In the genomic region with DNA sequence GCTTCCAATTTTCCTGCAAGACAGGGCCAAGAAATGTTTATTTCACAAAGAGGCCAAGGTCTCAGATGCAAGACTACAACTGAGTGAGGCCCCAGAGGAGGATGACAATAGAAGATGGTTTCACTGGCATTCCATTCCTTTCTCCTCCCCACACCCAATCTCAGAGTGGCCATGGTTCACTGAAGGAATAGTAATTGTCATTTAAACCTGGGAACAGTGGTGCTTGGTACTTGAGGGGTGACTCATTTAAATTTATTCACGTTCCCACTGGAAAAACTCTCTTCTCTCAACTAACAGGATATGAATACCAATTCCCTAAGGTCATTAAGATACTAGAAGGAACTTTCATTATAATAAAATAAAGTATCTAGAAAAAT, we compare ENCODE assay signal across 9 cellular contexts. TPM values are rescaled to one million over a fixed set of nuclear protein-coding genes. Genes with fewer than 3 reads are reported as not detected.
DNase-seq lines count a peak whose midpoint lies in the region; ATAC-seq and TF ChIP-seq lines count a peak whose summit lies in the region.
"Had no signal": no experiment of that assay in that cellular context is flagged by ENCODE, and none has a peak within 500 bp of the region (broad histone marks: within the 10 kb centered on the region; RNA-seq: fewer than 3 reads in every experiment).

No MANE protein-coding gene starts in this region.

- ATAC-seq in HG03196 (IDR thresholded peaks at IDR 0.05; ENCODE audit: unreplicated experiment) (no peak), GM18519 (IDR thresholded peaks at IDR 0.05; ENCODE audit: low FRiP score, unreplicated experiment) (no peak)

- no peak overlapping the region for H3K9ac ChIP-seq in SK-N-MC (ENCODE audit: insufficient read length)

- no peaks in the 10 kb centered on the region for H3K36me3 ChIP-seq in SK-N-MC (ENCODE audit: insufficient read depth, low read length)

- peak overlapping the region; percentile 78 for H3K27ac ChIP-seq in SK-N-MC

- DNase-seq in Daoy (ENCODE audit: low read depth) (peak; percentile 69), SK-N-MC (ENCODE audit: low read depth, low spot score) (no peak), fibroblast of the aortic adventitia (ENCODE audit: low read depth) (peak; percentile 58), renal cortical epithelial cell (ENCODE audit: low read depth) (peak; percentile 95), NCI-H2171 (lab: John Stamatoyannopoulos, UW) (no peak), NCI-H1436 (lab: John Stamatoyannopoulos, UW) (no peak)
- DNase-seq: MM.1S had no signal

- H3K9me3 ChIP-seq in SK-N-MC (ENCODE audit: low read depth, low read length) = no peaks in the 10 kb centered on the region

- H3K4me3 ChIP-seq in SK-N-MC (peak overlapping the region; percentile 50), fibroblast of the aortic adventitia (ENCODE audit: low read depth, low read length) (no peak overlapping the region)

- TF ChIP-seq CTCF in fibroblast of the aortic adventitia (IDR thresholded peaks at IDR 0.05; ENCODE audit: insufficient read depth, low read length) = no peak

RNA-seq across cellular contexts. Expression of gene CXCL8, which starts 35.3 kb away (rescaled TPM):
- total RNA-seq in Daoy (2014; rRNA removed; shearing (Covaris generic)) = 166 and 198 TPM in 2 replicates
- total RNA-seq in fibroblast of the aortic adventitia (ENCODE audit: low replicate concordance) (0.98 and 2.4 TPM in 2 replicates), renal cortical epithelial cell (110 and 1,468 TPM in 2 replicates)

Comparison
In these comparisons a context has a peak if more than half of its experiments do, and no peak if none do; other contexts are left out.
1. DNase-seq: peak in Daoy (single experiment), fibroblast of the aortic adventitia (single experiment) and renal cortical epithelial cell (single experiment); none in SK-N-MC (single experiment), NCI-H2171 (single experiment) and NCI-H1436 (single experiment).
2. RNA of gene CXCL8, which starts 35.3 kb away (total RNA-seq): 166 to 198 TPM in Daoy and 110 to 1,468 TPM in renal cortical epithelial cell; 0.98 to 2.4 TPM in fibroblast of the aortic adventitia; every median in the first group is over 10 times any median in the second.